In the genomic region with DNA sequence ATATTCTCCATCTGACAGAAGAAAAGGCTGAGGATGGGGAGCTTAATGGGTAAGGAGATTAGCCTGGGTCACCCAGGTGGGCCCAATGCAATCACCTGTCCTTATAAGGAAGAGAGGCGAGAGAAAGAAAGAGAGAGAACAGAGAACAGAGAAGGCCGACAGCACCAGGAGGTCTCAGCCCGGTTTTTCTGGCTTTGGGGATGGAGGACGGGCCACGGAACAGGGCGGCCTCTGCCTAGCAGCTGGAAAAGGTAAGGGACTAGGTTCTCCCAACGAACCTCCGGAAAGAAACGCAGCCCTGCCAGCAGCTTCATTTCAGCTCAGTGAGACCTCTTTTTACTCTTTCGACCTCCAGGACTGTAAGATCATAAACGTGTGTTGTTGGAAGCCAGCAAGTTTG, we compare ENCODE assay signal across 15 cellular contexts.
A peak's percentile ranks its signal among the peaks of the same experiment; 100 is the strongest.
DNase-seq lines count a peak whose midpoint lies in the region; ATAC-seq and TF ChIP-seq lines count a peak whose summit lies in the region.
"Had no signal": no experiment of that assay in that cellular context is flagged by ENCODE, and none has a peak within 500 bp of the region (broad histone marks: within the 10 kb centered on the region; RNA-seq: fewer than 3 reads in every experiment).

No MANE protein-coding gene starts in this region.

- no peaks in the 10 kb centered on the region for H3K9me2 ChIP-seq in GM23338 (ENCODE audit: insufficient read depth)

- H4K20me1 ChIP-seq in BLaER1, result no peaks in the 10 kb centered on the region
- no peaks in the 10 kb centered on the region for H4K20me1 ChIP-seq in GM23338 (replicated peaks; ENCODE audit: insufficient read depth)

- H3K9me3 Mint-ChIP-seq in GM23338 (peaks cover 9% of the 10 kb centered on the region; the same call in 2 of the 3 replicates), mesothelial cell of epicardium (no peaks in the 10 kb centered on the region)
- no peaks in the 10 kb centered on the region for H3K9me3 Mint-ChIP-seq in activated T-helper 1 cell treated with anti-CD3 and anti-CD28 coated beads, Interleukin-12 subunit alpha, Interleukin-12 subunit beta, Interleukin-2, Interleukin-4 antibody, amounts not matched to agents 30 ng/mL and 10 ng/mL and 1 ng/mL, durations not matched to agents 14 hours and 24 hours and 36 hours

- H3K36me3 Mint-ChIP-seq in GM23338 (ENCODE audit: low read depth) (no peaks in the 10 kb centered on the region; the same call in 2 of the 3 replicates), mesothelial cell of epicardium (no peaks in the 10 kb centered on the region)
- no peaks in the 10 kb centered on the region for H3K36me3 Mint-ChIP-seq in activated T-helper 1 cell treated with anti-CD3 and anti-CD28 coated beads, Interleukin-12 subunit alpha, Interleukin-12 subunit beta, Interleukin-2, Interleukin-4 antibody, amounts not matched to agents 30 ng/mL and 10 ng/mL and 1 ng/mL, durations not matched to agents 14 hours and 24 hours and 36 hours (ENCODE audit: low read depth)

- peak; percentile 72 for DNase-seq in GM23338 (ENCODE audit: low spot score)
- DNase-seq in activated T-helper 1 cell treated with anti-CD3 and anti-CD28 coated beads, Interleukin-12 subunit alpha, Interleukin-12 subunit beta, Interleukin-2, Interleukin-4 antibody, amounts not matched to agents 30 ng/mL and 10 ng/mL and 1 ng/mL, durations not matched to agents 14 hours and 24 hours and 36 hours (ENCODE audit: low spot score), result no peak
- DNase-seq in mesothelial cell of epicardium (ENCODE audit: low spot score in 2 of 2, unreplicated experiment in 2 of 2), result no peak
- DNase-seq in activated effector memory CD4-positive, alpha-beta T cell treated with anti-CD3 and anti-CD28 coated beads, Interleukin-2, amount 50 U/mL, for 16 hours, result no peak
- no peak for DNase-seq in G401 (ENCODE audit: low spot score)
- no peak for DNase-seq in nucleus accumbens (lab: John Stamatoyannopoulos, UW)
- DNase-seq: brain microvascular endothelial cell; NCI-H226; psoas muscle; stimulated activated CD4-positive, alpha-beta T cell treated with anti-CD3 and anti-CD28 coated beads, Interleukin-2, amount 100 ng/mL, for 24 hours; stomach; T-helper 9 cell had no signal

- H3K4me1 ChIP-seq in BLaER1, result peaks cover 12% of the 10 kb centered on the region
- peaks cover 20% of the 10 kb centered on the region for H3K4me1 ChIP-seq in GM23338 (ENCODE audit: insufficient read depth)
- H3K4me1 ChIP-seq: psoas muscle had no signal

- ATAC-seq in GM23338, result peak; percentile 82
- ATAC-seq in GM18505 (IDR thresholded peaks at IDR 0.05; ENCODE audit: unreplicated experiment), result no peak

- H3K9ac ChIP-seq in BLaER1, result peak overlapping the region; percentile 79; the same call in 1 of the 2 replicates

- no peak overlapping the region for H3K27ac Mint-ChIP-seq in GM23338
- H3K27ac Mint-ChIP-seq in activated T-helper 1 cell treated with anti-CD3 and anti-CD28 coated beads, Interleukin-12 subunit alpha, Interleukin-12 subunit beta, Interleukin-2, Interleukin-4 antibody, amounts not matched to agents 30 ng/mL and 10 ng/mL and 1 ng/mL, durations not matched to agents 14 hours and 24 hours and 36 hours, result no peak overlapping the region
- H3K27ac Mint-ChIP-seq in mesothelial cell of epicardium, result no peak overlapping the region

- H3K4me3 ChIP-seq in BLaER1, result peak overlapping the region; percentile 70
- H3K4me3 ChIP-seq in GM23338, result peak overlapping the region; percentile 82

- in situ Hi-C loops in G401 (cut with HindIII; ENCODE audit: low sequenced_read_pairs), result no loop called here

- no peaks in the 10 kb centered on the region for H3K9me3 ChIP-seq in BLaER1
- H3K9me3 ChIP-seq: heart left ventricle, psoas muscle, stomach had no signal

- peaks cover 5% of the 10 kb centered on the region for H3F3A ChIP-seq in GM23338 (replicated peaks; ENCODE audit: low read depth)

- H3K27me3 Mint-ChIP-seq in GM23338 (ENCODE audit: insufficient read depth, low read depth, poor library complexity), result peaks cover 28% of the 10 kb centered on the region
- H3K27me3 Mint-ChIP-seq in activated T-helper 1 cell treated with anti-CD3 and anti-CD28 coated beads, Interleukin-12 subunit alpha, Interleukin-12 subunit beta, Interleukin-2, Interleukin-4 antibody, amounts not matched to agents 30 ng/mL and 10 ng/mL and 1 ng/mL, durations not matched to agents 14 hours and 24 hours and 36 hours (ENCODE audit: insufficient read depth), result peaks cover 21% of the 10 kb centered on the region
- peaks cover 7% of the 10 kb centered on the region for H3K27me3 Mint-ChIP-seq in mesothelial cell of epicardium (ENCODE audit: low read depth)

- peak overlapping the region; percentile 97 for H2AFZ ChIP-seq in GM23338

- peak overlapping the region; percentile 93 for H3K4me2 ChIP-seq in BLaER1
- H3K4me2 ChIP-seq in GM23338, result peak overlapping the region; percentile 93

- TF ChIP-seq POLR2A in GM18505 (IDR thresholded peaks at IDR 0.05; ENCODE audit: borderline replicate concordance, extremely low read depth, insufficient read depth, insufficient read length), result no peak

- no peaks in the 10 kb centered on the region for H3K79me2 ChIP-seq in GM23338 (replicated peaks; ENCODE audit: insufficient read depth)

- H3K4me1 Mint-ChIP-seq in GM23338 (peaks cover 16% of the 10 kb centered on the region), mesothelial cell of epicardium (peaks cover 5% of the 10 kb centered on the region)
- peaks cover 14% of the 10 kb centered on the region for H3K4me1 Mint-ChIP-seq in activated T-helper 1 cell treated with anti-CD3 and anti-CD28 coated beads, Interleukin-12 subunit alpha, Interleukin-12 subunit beta, Interleukin-2, Interleukin-4 antibody, amounts not matched to agents 30 ng/mL and 10 ng/mL and 1 ng/mL, durations not matched to agents 14 hours and 24 hours and 36 hours (ENCODE audit: low read depth)

- no peak overlapping the region for H3K27ac ChIP-seq in BLaER1
- H3K27ac ChIP-seq in GM23338 (ENCODE audit: low read depth), result no peak overlapping the region
- H3K27ac ChIP-seq: brain microvascular endothelial cell had no signal

- H3K27me3 ChIP-seq in BLaER1 (no peaks in the 10 kb centered on the region), GM23338 (ENCODE audit: insufficient read depth) (peaks cover 43% of the 10 kb centered on the region)
- H3K27me3 ChIP-seq: brain microvascular endothelial cell, heart left ventricle had no signal

- H3K4me3 Mint-ChIP-seq in GM23338 (peak overlapping the region; percentile 83), mesothelial cell of epicardium (peak overlapping the region; percentile 71)
- peak overlapping the region; percentile 82 for H3K4me3 Mint-ChIP-seq in activated T-helper 1 cell treated with anti-CD3 and anti-CD28 coated beads, Interleukin-12 subunit alpha, Interleukin-12 subunit beta, Interleukin-2, Interleukin-4 antibody, amounts not matched to agents 30 ng/mL and 10 ng/mL and 1 ng/mL, durations not matched to agents 14 hours and 24 hours and 36 hours

- H3K36me3 ChIP-seq in BLaER1, result no peaks in the 10 kb centered on the region
- H3K36me3 ChIP-seq in GM23338 (ENCODE audit: insufficient read depth), result no peaks in the 10 kb centered on the region
- H3K36me3 ChIP-seq: brain microvascular endothelial cell, heart left ventricle, stomach had no signal

- no peak for TF ChIP-seq CTCF in GM23338 (conservative IDR thresholded peaks at IDR 0.05; ENCODE audit: low read depth in 2 of 2)
- TF ChIP-seq CTCF in mesothelial cell of epicardium (IDR thresholded peaks at IDR 0.05; ENCODE audit: unreplicated experiment), result no peak

- intact Hi-C loops in activated T-helper 1 cell treated with anti-CD3 and anti-CD28 coated beads, Interleukin-12 subunit alpha, Interleukin-12 subunit beta, Interleukin-2, Interleukin-4 antibody, amounts not matched to agents 30 ng/mL and 10 ng/mL and 1 ng/mL, durations not matched to agents 14 hours and 24 hours and 36 hours (cut with micrococcal nuclease), result loop anchor here (2.0 to 5.0 kb wide), 9 partner anchors 203 to 1968 kb away; a partner anchor contains a TSS

TF ChIP-seq in GM23338, 12 proteins besides CTCF, POLR2A, EP300 and RAD21 (continues in another document):
- TF ChIP-seq ZNF114 (CRISPR knock-in tag; IDR thresholded peaks at IDR 0.05), result no peak
